18 cellular contexts compared by ENCODE assay signal in the genomic region with DNA sequence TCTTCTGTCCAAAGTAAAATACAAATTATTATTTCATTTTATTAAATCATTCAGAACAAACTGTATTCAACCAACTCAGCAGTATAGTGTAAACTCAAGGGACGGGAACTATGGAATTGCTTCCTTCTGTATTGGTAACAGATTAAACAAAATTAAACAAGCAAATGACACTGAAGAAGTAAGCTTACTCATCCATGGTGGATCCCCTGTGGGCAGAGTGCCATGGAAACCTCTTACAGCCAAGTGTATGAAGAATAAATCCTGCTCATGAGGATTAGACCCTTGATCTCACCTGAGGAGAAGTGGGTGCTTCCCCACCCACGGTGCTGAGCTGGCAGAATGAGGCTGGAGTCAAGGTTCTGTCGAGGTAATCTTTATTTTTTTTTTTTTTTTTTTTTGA. TPM values are rescaled to one million over a fixed set of nuclear protein-coding genes. Genes with fewer than 3 reads are reported as not detected.
DNase-seq lines count a peak whose midpoint lies in the region; ATAC-seq, FAIRE-seq and TF ChIP-seq lines count a peak whose summit lies in the region.
"Had no signal": no experiment of that assay in that cellular context is flagged by ENCODE, and none has a peak within 500 bp of the region (broad histone marks: within the 10 kb centered on the region; RNA-seq: fewer than 3 reads in every experiment).

No MANE protein-coding gene starts in this region.

- TF ChIP-seq CTCF in GM23338 (conservative IDR thresholded peaks at IDR 0.05; ENCODE audit: low read depth in 2 of 2) (no peak), chondrocyte (IDR thresholded peaks at IDR 0.05) (no peak)

- no peaks in the 10 kb centered on the region for H3K9me2 ChIP-seq in GM23338 (ENCODE audit: insufficient read depth)

- H3K9me3 Mint-ChIP-seq in GM23338: no peaks in the 10 kb centered on the region
- H3K9me3 Mint-ChIP-seq in chondrocyte (ENCODE audit: low read depth): no peaks in the 10 kb centered on the region
- H3K9me3 Mint-ChIP-seq: CD4-positive, alpha-beta T cell; HFFc6 had no signal

- no peak for ATAC-seq in GM23338
- ATAC-seq: HepG2 had no signal

- no peak overlapping the region for H3K4me2 ChIP-seq in GM23338
- H3K4me2 ChIP-seq: KMS-11 had no signal

- H3K36me3 Mint-ChIP-seq in GM23338 (ENCODE audit: low read depth) (no peaks in the 10 kb centered on the region), chondrocyte (ENCODE audit: low read depth) (no peaks in the 10 kb centered on the region)

- no peaks in the 10 kb centered on the region for H3K79me2 ChIP-seq in GM23338 (replicated peaks; ENCODE audit: insufficient read depth)

- no peaks in the 10 kb centered on the region for H3F3A ChIP-seq in GM23338 (replicated peaks; ENCODE audit: low read depth)

- no peak overlapping the region for H2AFZ ChIP-seq in GM23338

- peak; percentile 91 for FAIRE-seq in RCC 7860 (lab: Jason Lieb, UNC)
- FAIRE-seq: HepG2 had no signal

- peaks cover 7% of the 10 kb centered on the region for H3K4me1 ChIP-seq in GM23338 (ENCODE audit: insufficient read depth)

- no peaks in the 10 kb centered on the region for H4K20me1 ChIP-seq in GM23338 (replicated peaks; ENCODE audit: insufficient read depth)

- H3K4me3 Mint-ChIP-seq in GM23338 (no peak overlapping the region), chondrocyte (ENCODE audit: unreplicated experiment) (no peak overlapping the region)
- H3K4me3 Mint-ChIP-seq: B cell; CD4-positive, alpha-beta T cell; HFFc6 had no signal

- H3K4me1 Mint-ChIP-seq in GM23338: peaks cover 10% of the 10 kb centered on the region; the same call in 2 of the 3 replicates
- H3K4me1 Mint-ChIP-seq in chondrocyte (ENCODE audit: low read depth): no peaks in the 10 kb centered on the region

- no peaks in the 10 kb centered on the region for H3K9me3 ChIP-seq in MG63

- DNase-seq in NCI-H748 (lab: John Stamatoyannopoulos, UW; ENCODE audit: unreplicated experiment) (peak; percentile 8), NCI-H748 treated with DMSO at 0.1 percent for 48 hours (lab: John Stamatoyannopoulos, UW) (no peak), MG63 (peak; percentile 16), RCC 7860 (ENCODE audit: low spot score) (peak; percentile 77), mucosa of gallbladder (ENCODE audit: low spot score) (peak; percentile 18), GM23338 (ENCODE audit: low spot score) (no peak), chondrocyte (ENCODE audit: low spot score) (no peak)
- DNase-seq: ACHN; CD4-positive, alpha-beta T cell; EL; HFFc6; NCI-H1436; NCI-H2171 treated with DMSO at 0.1 percent for 48 hours; NCI-H526; RPMI8226 had no signal

- H3K27me3 ChIP-seq in MG63: no peaks in the 10 kb centered on the region
- no peaks in the 10 kb centered on the region for H3K27me3 ChIP-seq in GM23338 (ENCODE audit: insufficient read depth)

- no peak overlapping the region for H3K27ac ChIP-seq in GM23338 (ENCODE audit: low read depth)
- H3K27ac ChIP-seq: KMS-11 had no signal

- no peak overlapping the region for H3K27ac Mint-ChIP-seq in GM23338
- H3K27ac Mint-ChIP-seq in chondrocyte (ENCODE audit: unreplicated experiment): no peak overlapping the region
- H3K27ac Mint-ChIP-seq: B cell; CD4-positive, alpha-beta T cell; HFFc6 had no signal

- H3K4me3 ChIP-seq in MG63 (no peak overlapping the region), GM23338 (no peak overlapping the region)

- no peaks in the 10 kb centered on the region for H3K36me3 ChIP-seq in MG63
- no peaks in the 10 kb centered on the region for H3K36me3 ChIP-seq in GM23338 (ENCODE audit: insufficient read depth)

- no peaks in the 10 kb centered on the region for H3K27me3 Mint-ChIP-seq in GM23338 (ENCODE audit: insufficient read depth, low read depth, poor library complexity)
- H3K27me3 Mint-ChIP-seq in chondrocyte (ENCODE audit: low read depth): peaks cover 8% of the 10 kb centered on the region

TF ChIP-seq in GM23338, 12 proteins besides CTCF, POLR2A, EP300 and RAD21:
- TF ChIP-seq, protein P1, sequence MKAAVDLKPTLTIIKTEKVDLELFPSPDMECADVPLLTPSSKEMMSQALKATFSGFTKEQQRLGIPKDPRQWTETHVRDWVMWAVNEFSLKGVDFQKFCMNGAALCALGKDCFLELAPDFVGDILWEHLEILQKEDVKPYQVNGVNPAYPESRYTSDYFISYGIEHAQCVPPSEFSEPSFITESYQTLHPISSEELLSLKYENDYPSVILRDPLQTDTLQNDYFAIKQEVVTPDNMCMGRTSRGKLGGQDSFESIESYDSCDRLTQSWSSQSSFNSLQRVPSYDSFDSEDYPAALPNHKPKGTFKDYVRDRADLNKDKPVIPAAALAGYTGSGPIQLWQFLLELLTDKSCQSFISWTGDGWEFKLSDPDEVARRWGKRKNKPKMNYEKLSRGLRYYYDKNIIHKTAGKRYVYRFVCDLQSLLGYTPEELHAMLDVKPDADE (IDR thresholded peaks at IDR 0.05): no peak
- no peak for TF ChIP-seq CREB1 (CRISPR knock-in tag; IDR thresholded peaks at IDR 0.05; ENCODE audit: low read depth)

RNA-seq across cellular contexts. Expression of a gene that starts 18.0 kb away (rescaled TPM):
- total RNA-seq in MG63 (2014; rRNA removed; shearing (Covaris generic); ENCODE audit: low replicate concordance): 4.0 and 10.5 TPM in 2 replicates
- 4.4 TPM for total RNA-seq in mucosa of gallbladder
- 6.3 and 7.5 TPM in 2 replicates for total RNA-seq in GM23338 (2014; rRNA removed; shearing (Covaris generic))
- 8.5 and 10.3 TPM in 2 replicates for polyA plus RNA-seq in GM23338 (2016; fragmentation: Nextera tagmentation; extraction: Ambion mirVana)
- total RNA-seq in chondrocyte: 5.0 to 5.3 TPM (median 5.1 TPM) in 3 replicates

Comparison
In these comparisons a context has a peak if more than half of its experiments do, and no peak if none do; other contexts are left out.
1. DNase-seq: peak in NCI-H748 (single experiment), MG63 (single experiment), RCC 7860 (single experiment) and mucosa of gallbladder (single experiment); none in NCI-H748 treated with DMSO at 0.1 percent for 48 hours (single experiment), GM23338 (single experiment) and chondrocyte (single experiment).